In genomic region chr10:31972519-31973041, GRCh38 we compare ENCODE assay signal across 1 cellular context.
TF ChIP-seq lines count a peak whose summit lies in the region.

No MANE protein-coding gene starts in this region.

TF ChIP-seq in K562, 482 proteins besides CTCF, POLR2A, EP300 and RAD21 (continued from another document and continues in another):
- peak in 1 of 3 experiments; percentile 78; a peak in 2 of 6 replicates for TF ChIP-seq ZBTB11 (CRISPR knock-in tag; IDR thresholded peaks at IDR 0.05)
- no peak for TF ChIP-seq U2AF1 (optimal IDR thresholded peaks at IDR 0.05; ENCODE audit: low read depth, low read length)
- no peak for TF ChIP-seq ZBTB1 (CRISPR knock-in tag; IDR thresholded peaks at IDR 0.05; ENCODE audit: borderline replicate concordance, low read depth)
- no peak for TF ChIP-seq FOXJ2 (tag; IDR thresholded peaks at IDR 0.05)
- TF ChIP-seq HES1 (IDR thresholded peaks at IDR 0.05; ENCODE audit: low read depth) = peak; percentile 83
- no peak for TF ChIP-seq CTCFL (IDR thresholded peaks at IDR 0.05; ENCODE audit: borderline replicate concordance, insufficient read depth, low read depth, low read length, poor library complexity, severe bottlenecking)
- no peak for TF ChIP-seq SIN3B (IDR thresholded peaks at IDR 0.05; ENCODE audit: low read depth)
- TF ChIP-seq ZNF584 (CRISPR knock-in tag; IDR thresholded peaks at IDR 0.05; ENCODE audit: low read depth) = peak; percentile 84
- peak; percentile 74; the same call in 1 of the 2 replicates for TF ChIP-seq ZNF589 (CRISPR knock-in tag; IDR thresholded peaks at IDR 0.05; ENCODE audit: low read depth)
- TF ChIP-seq ZNF696 (CRISPR knock-in tag; conservative IDR thresholded peaks at IDR 0.05) = no peak
- TF ChIP-seq NONO (IDR thresholded peaks at IDR 0.05; ENCODE audit: low read depth in 2 of 2, low read length in 1 of 2) = peak in 1 of 2 experiments; percentile 83; a peak in 2 of 4 replicates
- TF ChIP-seq CBFB (CRISPR knock-in tag; IDR thresholded peaks at IDR 0.05) = peak; percentile 99
- TF ChIP-seq CREB1 (IDR thresholded peaks at IDR 0.05) = peak; percentile 82; the same call in 1 of the 2 replicates
- TF ChIP-seq CREB1 (CRISPR knock-in tag; IDR thresholded peaks at IDR 0.05) = 0 out of 2 replicates have a peak, but pooled peaks have one; percentile 62
- TF ChIP-seq ZNF354B (CRISPR knock-in tag; IDR thresholded peaks at IDR 0.05) = no peak
- TF ChIP-seq ZBTB17 (CRISPR knock-in tag; IDR thresholded peaks at IDR 0.05) = peak; percentile 51; the same call in 1 of the 2 replicates
- TF ChIP-seq MAZ (CRISPR knock-in tag; conservative IDR thresholded peaks at IDR 0.05 in 1 of 2, IDR thresholded peaks at IDR 0.05 in 1 of 2) = peak in 1 of 2 experiments; percentile 58; a peak in 2 of 4 replicates
- TF ChIP-seq MIER1 (IDR thresholded peaks at IDR 0.05; ENCODE audit: low read depth) = peak; percentile 57; the same call in 1 of the 2 replicates
- peak; percentile 42; the same call in 1 of the 2 replicates for TF ChIP-seq TFAP4 (CRISPR knock-in tag; IDR thresholded peaks at IDR 0.05; ENCODE audit: borderline replicate concordance)
- TF ChIP-seq MCM3 (IDR thresholded peaks at IDR 0.05) = no peak
- TF ChIP-seq LEF1 (IDR thresholded peaks at IDR 0.05) = peak; percentile 96
- peak; percentile 14; the same call in 1 of the 2 replicates for TF ChIP-seq ZNF583 (CRISPR knock-in tag; IDR thresholded peaks at IDR 0.05)
- TF ChIP-seq ZNF592 (IDR thresholded peaks at IDR 0.05) = peak; percentile 82
- no peak for TF ChIP-seq HMG20B (CRISPR knock-in tag; IDR thresholded peaks at IDR 0.05)
- TF ChIP-seq ETS1 (conservative IDR thresholded peaks at IDR 0.05; ENCODE audit: control insufficient read depth, low read depth, low read length) = peak; percentile 78; the same call in 1 of the 2 replicates
- TF ChIP-seq MLLT1 (IDR thresholded peaks at IDR 0.05) = peak in 1 of 2 experiments; percentile 97; a peak in 2 of 4 replicates
- TF ChIP-seq ELF4 (CRISPR knock-in tag; IDR thresholded peaks at IDR 0.05) = peak; percentile 37; the same call in 1 of the 2 replicates
- TF ChIP-seq PRDM10 (IDR thresholded peaks at IDR 0.05; ENCODE audit: partially characterized antibody) = peak; percentile 60
- TF ChIP-seq TRIM24 (IDR thresholded peaks at IDR 0.05) = peak; percentile 98 to 99
- TF ChIP-seq TEAD4 (IDR thresholded peaks at IDR 0.05; ENCODE audit: low read length) = peak; percentile 99
- TF ChIP-seq TEAD4 (CRISPR knock-in tag; IDR thresholded peaks at IDR 0.05; ENCODE audit: borderline replicate concordance) = no peak
- peak; percentile 98 for TF ChIP-seq CCNT2 (IDR thresholded peaks at IDR 0.05; ENCODE audit: borderline replicate concordance, extremely low read depth, insufficient read length, low read depth, low read length)
- peak; percentile 98 to 99 for TF ChIP-seq ARNT (IDR thresholded peaks at IDR 0.05)
- TF ChIP-seq ZBED1 (IDR thresholded peaks at IDR 0.05) = peak; percentile 91; the same call in 1 of the 2 replicates
- TF ChIP-seq ZFP36 (IDR thresholded peaks at IDR 0.05; ENCODE audit: low read depth, low read length, partially characterized antibody) = peak; percentile 51
- peak; percentile 96 for TF ChIP-seq FOXA1 (IDR thresholded peaks at IDR 0.05; ENCODE audit: borderline replicate concordance)
